8 cellular contexts compared by ENCODE assay signal in the genomic region with DNA sequence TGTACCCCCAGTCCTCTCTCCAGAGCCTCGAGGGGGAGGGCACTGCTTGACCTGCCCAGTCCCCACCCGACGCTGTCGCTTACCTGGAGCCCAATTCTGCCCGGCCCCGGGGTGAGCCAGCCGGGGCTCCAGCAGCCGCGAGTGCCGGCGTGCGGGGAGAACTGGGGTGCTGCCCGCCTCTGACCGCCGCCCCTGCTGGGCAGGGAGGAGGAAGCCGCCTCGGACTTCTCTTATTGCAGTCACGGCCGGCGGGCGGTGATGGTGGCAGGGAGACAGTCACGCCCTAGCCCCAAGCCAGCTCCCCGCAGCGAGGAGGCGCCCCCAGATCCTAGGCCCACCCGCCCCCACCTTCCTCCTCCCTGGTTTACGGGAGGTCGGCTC. TPM values are rescaled to one million over a fixed set of nuclear protein-coding genes. Genes with fewer than 3 reads are reported as not detected.
A peak's percentile ranks its signal among the peaks of the same experiment; 100 is the strongest.
DNase-seq lines count a peak whose midpoint lies in the region; TF ChIP-seq lines count a peak whose summit lies in the region.

A gene (minus strand): TSS at position 204 of the 381 bp plus-strand sequence. CDS start 11,269 bp downstream, outside the sequence.

- H3K27ac Mint-ChIP-seq in MCF 10A (ENCODE audit: low read depth, unreplicated experiment): no peak within 1 kb of the TSS

- BruUV-seq in MCF 10A (replicated peaks; lab: Mats Ljungman, UMichigan): no TSS peak

- intact Hi-C loops in MCF 10A (cut with micrococcal nuclease): no loop called here

- H3K27me3 Mint-ChIP-seq in MCF 10A (ENCODE audit: insufficient read depth, unreplicated experiment): peaks cover 10% of the 10 kb centered on the region

- CTCF ChIA-PET in MCF 10A (lab: Yijun Ruan, JAX): no interaction called here

- H3K4me3 Mint-ChIP-seq in MCF 10A (ENCODE audit: unreplicated experiment): peak within 1 kb of the TSS; percentile 9

- no peak for DNase-seq in Jurkat, Clone E6-1 (ENCODE audit: low read depth, low spot score)
- DNase-seq in MCF 10A (ENCODE audit: unreplicated experiment) (no peak), left kidney (ENCODE audit: low read depth, low spot score) (peak; percentile 32), HuH-7 (ENCODE audit: low spot score) (no peak), inferior parietal cortex (ENCODE audit: extremely low spot score) (no peak), NCI-H2107 (lab: John Stamatoyannopoulos, UW) (no peak)
- no peak for DNase-seq in activated CD4-positive, alpha-beta T cell treated with anti-CD3 and anti-CD28 coated beads, Interleukin-2, amount 50 U/mL, for 48 hours

- H3K36me3 Mint-ChIP-seq in MCF 10A (ENCODE audit: insufficient read depth, unreplicated experiment): no peaks in the 10 kb centered on the region

- TF ChIP-seq CTCF in MCF 10A (IDR thresholded peaks at IDR 0.05; ENCODE audit: unreplicated experiment): no peak
- TF ChIP-seq CTCF in subcutaneous adipose tissue (IDR thresholded peaks at IDR 0.05; ENCODE audit: low read depth): no peak

- H3K9me3 Mint-ChIP-seq in MCF 10A (ENCODE audit: unreplicated experiment): no peaks in the 10 kb centered on the region

- POLR2A ChIA-PET in MCF 10A (lab: Yijun Ruan, JAX): no interaction called here

- peak within 1 kb of the TSS; percentile 55 for H3K4me3 ChIP-seq in Jurkat, Clone E6-1 (ENCODE audit: low read length)

- no peaks in the 10 kb centered on the region for H3K4me1 Mint-ChIP-seq in MCF 10A (ENCODE audit: insufficient read depth, unreplicated experiment)

RNA-seq across cellular contexts. Expression of the gene that starts here (rescaled TPM):
- 0.49 TPM for polyA plus RNA-seq in Jurkat, Clone E6-1 (2012; ENCODE audit: insufficient read depth, insufficient read length)
- not detected in 2 replicates for total RNA-seq in MCF 10A (2022)
- 100 to 1,000 TPM in 1 of 4 donors, 10 to 100 TPM in 3; 22.4 to 179 (median 44.6) TPM for total RNA-seq in subcutaneous adipose tissue

Comparison
In these comparisons a context has a peak if more than half of its experiments do, and no peak if none do; other contexts are left out.
1. RNA of the gene that starts here (total RNA-seq): 22.4 to 179 TPM in subcutaneous adipose tissue; not detected in MCF 10A; every median in the first group is over 10 times any median in the second.